In the genomic region with DNA sequence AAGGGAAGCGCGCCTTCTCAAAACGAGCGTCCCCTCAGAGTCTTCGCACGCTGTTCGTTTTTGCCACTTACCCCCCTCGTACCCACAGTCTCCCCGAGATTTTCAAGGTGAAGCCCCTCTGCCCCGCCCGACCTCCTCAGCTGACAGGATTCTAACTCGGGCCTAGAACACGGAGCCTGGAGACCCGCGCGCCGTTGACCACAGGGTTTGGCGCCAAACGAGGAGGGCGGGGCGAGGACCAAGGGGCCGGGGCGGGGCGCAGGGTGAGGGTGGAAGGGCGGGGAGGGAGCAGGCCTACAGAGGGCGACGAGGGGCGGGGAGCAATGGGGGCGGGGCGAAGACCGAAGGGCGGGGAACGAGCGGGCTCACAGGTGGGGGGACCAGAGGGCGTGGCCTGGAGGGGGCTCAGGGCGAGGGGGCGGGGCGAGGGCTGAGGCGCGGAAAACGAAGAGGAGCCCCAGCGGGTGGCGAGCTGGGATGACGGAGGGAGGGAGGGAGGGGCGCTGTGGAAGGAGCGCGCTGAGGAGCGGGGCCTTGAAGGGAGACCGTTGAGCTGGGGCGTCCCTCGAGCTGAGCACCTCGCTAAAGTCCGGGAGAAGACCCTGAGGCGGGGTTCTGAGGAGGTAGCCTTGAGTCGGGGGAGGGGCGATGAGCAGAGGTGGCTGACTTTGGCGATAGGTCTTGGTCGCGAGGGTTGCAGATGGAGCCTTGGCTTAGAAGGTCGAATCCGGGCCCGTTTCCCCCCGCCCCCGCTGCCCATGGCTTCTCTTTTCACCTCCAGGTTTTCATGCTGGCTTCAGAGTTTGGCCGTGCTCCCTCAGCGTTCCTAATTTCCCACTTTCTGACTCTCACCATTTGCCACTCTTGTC, we compare ENCODE assay signal across 8 cellular contexts. TPM values are rescaled to one million over a fixed set of nuclear protein-coding genes. Genes with fewer than 3 reads are reported as not detected.
A peak's percentile ranks its signal among the peaks of the same experiment; 100 is the strongest.
DNase-seq lines count a peak whose midpoint lies in the region; ATAC-seq and TF ChIP-seq lines count a peak whose summit lies in the region.

Gene DMC1 (minus strand): TSS at position 212 of the 869 bp plus-strand sequence. CDS start 1,927 bp downstream, outside the sequence.

- H3F3A ChIP-seq in SK-N-SH (replicated peaks; ENCODE audit: insufficient read depth): no peaks in the 10 kb centered on the region

- no peak within 1 kb of the TSS for H2BK12ac ChIP-seq in neuronal stem cell (ENCODE audit: low read length)

- H3K27me3 ChIP-seq in BE2C (no peaks in the 10 kb centered on the region; the same call in 1 of the 2 replicates), MG63 (peaks cover 6% of the 10 kb centered on the region; the same call in 1 of the 2 replicates), SK-N-SH (ENCODE audit: insufficient read depth) (no peaks in the 10 kb centered on the region), gastroesophageal sphincter (no peaks in the 10 kb centered on the region), neuronal stem cell (ENCODE audit: control insufficient read depth in 3 of 3, insufficient read depth in 3 of 3, low read depth in 1 of 3, low read length in 3 of 3) (peaks cover 0 to 12% (median 0%) of the 10 kb centered on the region in 3 experiments)

- no peaks in the 10 kb centered on the region for H3K9me2 ChIP-seq in SK-N-SH

- H3K4me1 ChIP-seq in BE2C: peaks cover 4% of the 10 kb centered on the region
- H3K4me1 ChIP-seq in SK-N-SH (ENCODE audit: control insufficient read depth in 1 of 2, insufficient read depth in 2 of 2, low read depth in 1 of 2, low read length in 1 of 2): peaks cover 0 to 2% of the 10 kb centered on the region in 2 experiments; a peak in 2 of 4 replicates
- peaks cover 0 to 30% (median 3%) of the 10 kb centered on the region in 3 donors for H3K4me1 ChIP-seq in gastroesophageal sphincter
- H3K4me1 ChIP-seq in neuronal stem cell (ENCODE audit: control insufficient read depth in 2 of 2, insufficient read depth in 1 of 2, low read depth in 1 of 2, low read length in 2 of 2): peaks cover 7 to 10% of the 10 kb centered on the region in 2 donors

- no peak within 1 kb of the TSS for H2BK120ac ChIP-seq in neuronal stem cell (ENCODE audit: low read depth, low read length)

- TF ChIP-seq EP300 in SK-N-SH (IDR thresholded peaks at IDR 0.05; ENCODE audit: borderline replicate concordance in 1 of 2, low read depth in 1 of 2, low read length in 1 of 2) (no peak), gastroesophageal sphincter (IDR thresholded peaks at IDR 0.05) (no peak)

- H3K4me3 ChIP-seq in BE2C (ENCODE audit: low read depth, low read length) (peak within 1 kb of the TSS; percentile 71), MG63 (peak within 1 kb of the TSS; percentile 62), SK-N-SH (ENCODE audit: low read depth in 2 of 2, low read length in 1 of 2) (peak within 1 kb of the TSS; percentile 57 to 58), gastroesophageal sphincter (peak within 1 kb of the TSS; percentile 70 to 71), neuronal stem cell (ENCODE audit: low read length in 2 of 2) (peak within 1 kb of the TSS; percentile 53 to 82)

- peak within 1 kb of the TSS; percentile 81 for H3K4me3 Mint-ChIP-seq in activated naive CD4-positive, alpha-beta T cell treated with anti-CD3 and anti-CD28 coated beads for 36 hours

- H3K14ac ChIP-seq in neuronal stem cell (ENCODE audit: low read length): no peak within 1 kb of the TSS

- DNase-seq in BE2C (peak; percentile 98), MG63 (peak; percentile 91), SK-N-SH (peak; percentile 95), neuronal stem cell (ENCODE audit: low spot score) (peak; percentile 93), stromal cell of bone marrow (ENCODE audit: low read depth) (peak; percentile 61)
- DNase-seq in activated naive CD4-positive, alpha-beta T cell treated with anti-CD3 and anti-CD28 coated beads for 36 hours: peak; percentile 99

- TF ChIP-seq CTCF in BE2C (IDR thresholded peaks at IDR 0.05; ENCODE audit: low read depth, low read length) (no peak; the same call in 1 of the 2 replicates), SK-N-SH (IDR thresholded peaks at IDR 0.05) (no peak), gastroesophageal sphincter (IDR thresholded peaks at IDR 0.05) (no peak)

- peak in 1 of 2 donors; percentile 31 for TF ChIP-seq POLR2A in gastroesophageal sphincter (IDR thresholded peaks at IDR 0.05)

- TF ChIP-seq RAD21 in SK-N-SH (IDR thresholded peaks at IDR 0.05; ENCODE audit: low read length): no peak

- peak within 1 kb of the TSS; percentile 4 for H2BK5ac ChIP-seq in neuronal stem cell (ENCODE audit: low read length)

- ATAC-seq in GM19467 (IDR thresholded peaks at IDR 0.05; ENCODE audit: unreplicated experiment) (peak; percentile 47), gastroesophageal sphincter (peak; percentile 89)

- H3K4ac ChIP-seq in neuronal stem cell (ENCODE audit: low read length): no peak within 1 kb of the TSS

- peak within 1 kb of the TSS; percentile 89 for H3K18ac ChIP-seq in neuronal stem cell (ENCODE audit: low read length)

- no peaks in the 10 kb centered on the region for H3K9me3 ChIP-seq in BE2C
- H3K9me3 ChIP-seq in MG63: no peaks in the 10 kb centered on the region
- no peaks in the 10 kb centered on the region for H3K9me3 ChIP-seq in SK-N-SH
- H3K9me3 ChIP-seq in gastroesophageal sphincter: no peaks in the 10 kb centered on the region
- peaks cover 0 to 4% of the 10 kb centered on the region in 2 donors for H3K9me3 ChIP-seq in neuronal stem cell (replicated peaks in 1 of 2; ENCODE audit: control insufficient read depth in 2 of 2, insufficient read depth in 1 of 2, low read depth in 1 of 2, low read length in 2 of 2)

- H3K27ac Mint-ChIP-seq in activated naive CD4-positive, alpha-beta T cell treated with anti-CD3 and anti-CD28 coated beads for 36 hours: peak within 1 kb of the TSS; percentile 95

- H3K27me3 Mint-ChIP-seq in activated naive CD4-positive, alpha-beta T cell treated with anti-CD3 and anti-CD28 coated beads for 36 hours (ENCODE audit: low read depth): no peaks in the 10 kb centered on the region

- H3K27ac ChIP-seq in SK-N-SH (ENCODE audit: low read depth in 2 of 2, low read length in 1 of 2) (no peak within 1 kb of the TSS), gastroesophageal sphincter (peak within 1 kb of the TSS; percentile 73 to 93 (median 90)), neuronal stem cell (replicated peaks; ENCODE audit: low read length) (peak within 1 kb of the TSS; percentile 56)

- H3K4me1 Mint-ChIP-seq in activated naive CD4-positive, alpha-beta T cell treated with anti-CD3 and anti-CD28 coated beads for 36 hours (ENCODE audit: low read depth): peaks cover 11% of the 10 kb centered on the region

- no peaks in the 10 kb centered on the region for H3K36me3 ChIP-seq in BE2C
- no peaks in the 10 kb centered on the region for H3K36me3 ChIP-seq in MG63
- no peaks in the 10 kb centered on the region for H3K36me3 ChIP-seq in SK-N-SH (replicated peaks in 1 of 2; ENCODE audit: control insufficient read depth in 1 of 2, insufficient read depth in 2 of 2, low read length in 1 of 2)
- H3K36me3 ChIP-seq in gastroesophageal sphincter: no peaks in the 10 kb centered on the region
- no peaks in the 10 kb centered on the region for H3K36me3 ChIP-seq in neuronal stem cell (replicated peaks in 1 of 2; ENCODE audit: control insufficient read depth in 2 of 2, insufficient read depth in 2 of 2, low read length in 2 of 2)

- no peak within 1 kb of the TSS for H4K8ac ChIP-seq in neuronal stem cell (ENCODE audit: low read depth, low read length)

- H3K9me3 Mint-ChIP-seq in activated naive CD4-positive, alpha-beta T cell treated with anti-CD3 and anti-CD28 coated beads for 36 hours: no peaks in the 10 kb centered on the region

- no peaks in the 10 kb centered on the region for H3K79me2 ChIP-seq in SK-N-SH (ENCODE audit: insufficient read depth)

- WGBS in SK-N-SH (ENCODE audit: low lambda C conversion rate): 26% methylated on average over 25 of the region's 66 CpGs
- WGBS in gastroesophageal sphincter (ENCODE audit: low coverage in 1 of 2), 2 donors: 0 to 1% methylated on average over 1 to 17 of the region's 66 CpGs
- no CpG with 5 or more reads among the region's 66 CpGs for WGBS in neuronal stem cell (ENCODE audit: extremely low coverage in 2 of 2, insufficient read length in 2 of 2, insufficient replicate concordance in 1 of 2), 2 donors

- peak within 1 kb of the TSS; percentile 74 for H3K4me2 ChIP-seq in SK-N-SH
- H3K4me2 ChIP-seq in neuronal stem cell (ENCODE audit: insufficient read depth, low read length, poor library complexity, severe bottlenecking): peak within 1 kb of the TSS; percentile 75

- POLR2A ChIA-PET in SK-N-SH (lab: Yijun Ruan, JAX): no interaction called here

- peak within 1 kb of the TSS; percentile 48 for H3K9ac ChIP-seq in SK-N-SH
- peak within 1 kb of the TSS; percentile 90 for H3K9ac ChIP-seq in neuronal stem cell (ENCODE audit: low read depth, low read length, poor library complexity)

- no peak within 1 kb of the TSS for H2AK5ac ChIP-seq in neuronal stem cell (ENCODE audit: low read depth, low read length)

- H3K23ac ChIP-seq in neuronal stem cell (ENCODE audit: low read depth, low read length, poor library complexity): no peak within 1 kb of the TSS

- no peak within 1 kb of the TSS for H4K91ac ChIP-seq in neuronal stem cell (ENCODE audit: low read depth, low read length, poor library complexity)

- no peak within 1 kb of the TSS for H2BK15ac ChIP-seq in neuronal stem cell (ENCODE audit: low read length)

- CTCF ChIA-PET in SK-N-SH (lab: Yijun Ruan, JAX): interaction anchor here (1.4 to 3.8 kb wide), 2 partner anchors 156 to 517 kb away, joined by 4 to 27 read pairs; no protein-coding TSS in a partner anchor
- CTCF ChIA-PET in activated naive CD4-positive, alpha-beta T cell treated with anti-CD3 and anti-CD28 coated beads for 36 hours (lab: Charles Lee): interaction anchor here (0.8 to 3.7 kb wide), 8 partner anchors 59 to 518 kb away, joined by 3 to 17 read pairs (median 6); no protein-coding TSS in a partner anchor

- H3K36me3 Mint-ChIP-seq in activated naive CD4-positive, alpha-beta T cell treated with anti-CD3 and anti-CD28 coated beads for 36 hours (ENCODE audit: low read depth): peaks cover 3% of the 10 kb centered on the region

- no peaks in the 10 kb centered on the region for H4K20me1 ChIP-seq in SK-N-SH (ENCODE audit: insufficient read depth)

- intact Hi-C loops in activated naive CD4-positive, alpha-beta T cell treated with anti-CD3 and anti-CD28 coated beads for 36 hours (cut with micrococcal nuclease): loop anchor here (1.0 to 5.0 kb wide), 8 partner anchors 39 to 253 kb away; partner anchors contain the start of genes CBY1, CSNK1E, DDX17 and FAM227A

- H2AFZ ChIP-seq in SK-N-SH (ENCODE audit: low read depth) (peak within 1 kb of the TSS; percentile 84; the same call in 1 of the 2 replicates), neuronal stem cell (ENCODE audit: low read length) (peak within 1 kb of the TSS; percentile 95)

- no peaks in the 10 kb centered on the region for H3K79me1 ChIP-seq in neuronal stem cell (ENCODE audit: low read depth, low read length)

RNA-seq across cellular contexts. Expression of gene DMC1, which starts in this region (rescaled TPM):
- 0.82 TPM for polyA plus RNA-seq in BE2C (2012; ENCODE audit: insufficient read depth, insufficient read length, low read depth)
- total RNA-seq in MG63 (2014; rRNA removed; shearing (Covaris generic); ENCODE audit: low replicate concordance): 0.26 TPM in 1 of 2 replicates, not detected in the other
- polyA plus RNA-seq in SK-N-SH (2012; rRNA removed): not detected in 2 replicates
- 0.04 and 0.05 TPM in 2 replicates for polyA plus RNA-seq in SK-N-SH (2012; cell fraction: cytosol; rRNA removed)
- 0.05 TPM in 1 of 2 replicates, not detected in the other for polyA plus RNA-seq in SK-N-SH (2012; cell fraction: nucleus; rRNA removed)
- total RNA-seq in activated naive CD4-positive, alpha-beta T cell treated with anti-CD3 and anti-CD28 coated beads for 36 hours: 10 to 100 TPM; 13.0 to 16.3 TPM
- 1 to 10 TPM; 1.7 to 5.0 (median 2.2) TPM for total RNA-seq in gastroesophageal sphincter
- 11.5 TPM for polyA plus RNA-seq in neuronal stem cell (2013, experiment 1 of 2)
- 9.9 TPM for polyA plus RNA-seq in neuronal stem cell (2013, experiment 2 of 2)

Comparison
In these comparisons a context has a peak if more than half of its experiments do, and no peak if none do; other contexts are left out.
1. Peak in DNase-seq and H3K4me3 ChIP-seq in MG63; RNA of the gene not detected or under 1 TPM.
2. Peak in DNase-seq, H3K4me3 ChIP-seq, H3K9ac ChIP-seq and H3K4me2 ChIP-seq in SK-N-SH; RNA of the gene not detected or under 1 TPM.
3. H3K27ac ChIP-seq: peak in gastroesophageal sphincter (4 of 4) and neuronal stem cell (single experiment); none in SK-N-SH (0 of 2).
4. Peak in every context shown above with its lines, with median percentiles within 50 percentile points of each other: DNase-seq and H3K4me3 ChIP-seq.